Comparison of ENCODE assay signal across 31 cellular contexts in genomic region chr22:19654338-19654922, GRCh38. TPM values are rescaled to one million over a fixed set of nuclear protein-coding genes. Genes with fewer than 3 reads are reported as not detected.
"Had no signal": no experiment of that assay in that cellular context is flagged by ENCODE, and none has a peak within 500 bp of the region (broad histone marks: within the 10 kb centered on the region; RNA-seq: fewer than 3 reads in every experiment).

No MANE protein-coding gene starts in this region.

- H3K36me3 Mint-ChIP-seq: activated naive CD8-positive, alpha-beta T cell had no signal

- H3K27me3 ChIP-seq: cardiac muscle cell, SJCRH30 had no signal

- H3K36me3 ChIP-seq: brain microvascular endothelial cell, cardiac muscle cell, SJCRH30 had no signal

- H3K4me1 Mint-ChIP-seq: activated B cell treated with CpG ODN at 0.5 μM for 24 hours; activated CD4-positive, alpha-beta memory T cell treated with anti-CD3 and anti-CD28 coated beads, Interleukin-2, amount 10 ng/mL, durations not matched to agents 7 days and 5 days; activated CD4-positive, alpha-beta T cell treated with anti-CD3 and anti-CD28 coated beads, Interleukin-2, amount 10 ng/mL, durations not matched to agents 7 days and 5 days; activated T-helper 17 cell treated with anti-CD3 and anti-CD28 coated beads, Interleukin-2, amount 50 U/mL, for 72 hours; T-helper 17 cell had no signal

- ATAC-seq: activated T-helper 17 cell treated with anti-CD3 and anti-CD28 coated beads, Interleukin-2, amount 50 U/mL, for 72 hours; Panc1; SK-N-SH treated with all-trans-retinoic acid at 6 μM for 48 hours; T-helper 17 cell had no signal

- H3K4me1 ChIP-seq: SJCRH30 had no signal

- DNase-seq: activated B cell treated with CpG ODN at 0.5 μM for 24 hours; activated CD4-positive, alpha-beta memory T cell treated with anti-CD3 and anti-CD28 coated beads, Interleukin-2, amount 10 ng/mL, durations not matched to agents 7 days and 5 days; activated CD4-positive, alpha-beta T cell treated with anti-CD3 and anti-CD28 coated beads, Interleukin-2, amount 10 ng/mL, durations not matched to agents 7 days and 5 days; activated gamma-delta T cell; activated naive CD4-positive, alpha-beta T cell treated with anti-CD3 and anti-CD28 coated beads for 36 hours; activated T-cell treated with anti-CD3 and anti-CD28 coated beads for 4 hours; activated T-cell treated with anti-CD3 and anti-CD28 coated beads, Interleukin-2, amount 50 U/mL, for 48 hours; amygdala; brain microvascular endothelial cell; Kasumi-1; NCI-H1105 treated with DMSO at 0.1 percent for 48 hours; NCI-H1436 treated with DMSO at 0.1 percent for 48 hours; NCI-H187; NCI-H2081 treated with DMSO at 0.1 percent for 48 hours; NCI-H2171; NCI-H2227 treated with DMSO at 0.1 percent for 48 hours; NCI-H446 treated with DMSO at 0.1 percent for 48 hours; NCI-H524 treated with DMSO at 0.1 percent for 48 hours; NCI-H774; NK-92 treated with Interleukin-12 subunit alpha and Interleukin-12 subunit beta, amount 100 ng/mL, for 24 hours; OCI-M1; Right ventricle myocardium superior; RPMI8226; SJCRH30; T-helper 17 cell; T-helper 9 cell had no signal

- H3K27me3 Mint-ChIP-seq: activated naive CD8-positive, alpha-beta T cell had no signal

- H3K27ac Mint-ChIP-seq: activated B cell treated with CpG ODN at 0.5 μM for 24 hours; activated CD4-positive, alpha-beta memory T cell treated with anti-CD3 and anti-CD28 coated beads, Interleukin-2, amount 10 ng/mL, durations not matched to agents 7 days and 5 days; activated CD4-positive, alpha-beta T cell treated with anti-CD3 and anti-CD28 coated beads, Interleukin-2, amount 10 ng/mL, durations not matched to agents 7 days and 5 days; activated naive CD4-positive, alpha-beta T cell treated with anti-CD3 and anti-CD28 coated beads for 36 hours; activated naive CD8-positive, alpha-beta T cell; activated T-helper 17 cell treated with anti-CD3 and anti-CD28 coated beads, Interleukin-2, amount 50 U/mL, for 72 hours; T-helper 17 cell had no signal

- H3K9me3 Mint-ChIP-seq: activated T-helper 17 cell treated with anti-CD3 and anti-CD28 coated beads, Interleukin-2, amount 50 U/mL, for 72 hours had no signal

- H3K4me3 ChIP-seq: cardiac muscle cell, SJCRH30 had no signal

- H3K9me3 ChIP-seq: SJCRH30 had no signal

- H3K4me3 Mint-ChIP-seq: activated B cell treated with CpG ODN at 0.5 μM for 24 hours; activated CD4-positive, alpha-beta memory T cell treated with anti-CD3 and anti-CD28 coated beads, Interleukin-2, amount 10 ng/mL, durations not matched to agents 7 days and 5 days; activated CD4-positive, alpha-beta T cell treated with anti-CD3 and anti-CD28 coated beads, Interleukin-2, amount 10 ng/mL, durations not matched to agents 7 days and 5 days; activated naive CD4-positive, alpha-beta T cell treated with anti-CD3 and anti-CD28 coated beads for 36 hours; activated naive CD8-positive, alpha-beta T cell; activated T-helper 17 cell treated with anti-CD3 and anti-CD28 coated beads, Interleukin-2, amount 50 U/mL, for 72 hours; T-helper 17 cell had no signal

- H3K27ac ChIP-seq: brain microvascular endothelial cell, cardiac muscle cell, SJCRH30 had no signal

RNA-seq across cellular contexts. Expression of gene SEPTIN5, which starts 59.9 kb away (rescaled TPM):
- total RNA-seq: activated B cell treated with CpG ODN at 0.5 μM for 24 hours; activated CD4-positive, alpha-beta memory T cell treated with anti-CD3 and anti-CD28 coated beads, Interleukin-2, amount 10 ng/mL, durations not matched to agents 7 days and 5 days; activated CD4-positive, alpha-beta T cell treated with anti-CD3 and anti-CD28 coated beads, Interleukin-2, amount 10 ng/mL, durations not matched to agents 7 days and 5 days had no signal
